ENCODE assay signal across 18 cellular contexts in the genomic region with DNA sequence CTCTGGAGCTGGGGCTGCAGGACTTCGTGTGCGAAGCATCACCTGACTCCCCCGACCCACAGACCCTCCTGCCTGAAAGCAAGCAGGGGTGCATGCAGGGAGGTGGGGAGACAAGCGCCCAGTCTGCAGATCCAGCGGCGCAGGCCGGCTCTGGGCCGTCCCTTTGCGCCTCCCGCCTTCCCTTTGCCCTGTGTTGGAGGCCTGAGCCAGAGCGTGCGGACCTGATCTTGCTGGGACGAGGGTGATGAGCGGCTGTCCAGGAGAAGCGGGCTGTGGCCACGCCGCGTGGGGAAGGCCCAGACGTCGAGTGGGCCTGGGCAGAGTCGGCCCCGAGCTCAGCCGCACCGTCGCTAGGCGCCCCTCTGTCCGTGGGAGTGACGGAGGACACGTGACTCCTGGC. TPM values are rescaled to one million over a fixed set of nuclear protein-coding genes. Genes with fewer than 3 reads are reported as not detected.
A peak's percentile ranks its signal among the peaks of the same experiment; 100 is the strongest.
DNase-seq lines count a peak whose midpoint lies in the region; ATAC-seq and TF ChIP-seq lines count a peak whose summit lies in the region.
"Had no signal": no experiment of that assay in that cellular context is flagged by ENCODE, and none has a peak within 500 bp of the region (broad histone marks: within the 10 kb centered on the region; RNA-seq: fewer than 3 reads in every experiment).

No MANE protein-coding gene starts in this region.

- H2BK12ac ChIP-seq in neuronal stem cell (ENCODE audit: low read length) = peak overlapping the region; percentile 94

- H3K14ac ChIP-seq in neuronal stem cell (ENCODE audit: low read length) = no peak overlapping the region

- H2BK5ac ChIP-seq in neuronal stem cell (ENCODE audit: low read length) = no peak overlapping the region

- no peak for ATAC-seq in left lobe of liver

- peaks cover 4% of the 10 kb centered on the region for H3K27me3 Mint-ChIP-seq in type B pancreatic cell

- peaks cover 2 to 4% of the 10 kb centered on the region in 2 donors for H3K4me1 ChIP-seq in neuronal stem cell (ENCODE audit: control insufficient read depth in 2 of 2, insufficient read depth in 1 of 2, low read depth in 1 of 2, low read length in 2 of 2)

- no peaks in the 10 kb centered on the region for H3K4me1 Mint-ChIP-seq in type B pancreatic cell (ENCODE audit: unreplicated experiment)

- H2AK5ac ChIP-seq in neuronal stem cell (ENCODE audit: low read depth, low read length) = peak overlapping the region; percentile 75

- H3K27me3 ChIP-seq in neuronal stem cell (ENCODE audit: control insufficient read depth in 3 of 3, insufficient read depth in 3 of 3, low read depth in 1 of 3, low read length in 3 of 3) = no peaks in the 10 kb centered on the region

- H3K9me3 ChIP-seq in neuronal stem cell (replicated peaks in 1 of 2; ENCODE audit: control insufficient read depth in 2 of 2, insufficient read depth in 1 of 2, low read depth in 1 of 2, low read length in 2 of 2) = peaks cover 0 to 3% of the 10 kb centered on the region in 2 donors
- H3K9me3 ChIP-seq: BLaER1 treated with 17β-estradiol and CSF1 and Interleukin-3, amounts not matched to agents 10 nM and 100 nM had no signal

- no peak overlapping the region for H3K27ac ChIP-seq in neuronal stem cell (replicated peaks; ENCODE audit: low read length)
- H3K27ac ChIP-seq: BLaER1 treated with 17β-estradiol and CSF1 and Interleukin-3, amounts not matched to agents 10 nM and 100 nM; HL-60 had no signal

- peak overlapping the region; percentile 54 for H2BK15ac ChIP-seq in neuronal stem cell (ENCODE audit: low read length)

- DNase-seq in activated CD8-positive, alpha-beta memory T cell treated with anti-CD3 and anti-CD28 coated beads for 24 hours = peak; percentile 42
- no peak for DNase-seq in activated CD8-positive, alpha-beta memory T cell treated with anti-CD3 and anti-CD28 coated beads, Interleukin-2, amount 50 U/mL, for 4 hours
- DNase-seq in left lobe of liver (ENCODE audit: low spot score) (peak; percentile 40), neuronal stem cell (ENCODE audit: low spot score) (no peak), type B pancreatic cell (ENCODE audit: extremely low spot score, unreplicated experiment) (peak; percentile 53), HuH-7.5 (ENCODE audit: low spot score) (no peak), NCI-H1105 treated with DMSO at 0.1 percent for 48 hours (lab: John Stamatoyannopoulos, UW) (no peak), NCI-H345 treated with DMSO at 0.1 percent for 48 hours (lab: John Stamatoyannopoulos, UW; ENCODE audit: unreplicated experiment) (no peak)
- DNase-seq: ACHN; CD4-positive, CD25-positive, alpha-beta regulatory T cell; DMS53; GF-D8; GOT3; HCEC 1CT; HFFc6 had no signal

- H3K9me3 Mint-ChIP-seq in type B pancreatic cell = no peaks in the 10 kb centered on the region
- H3K9me3 Mint-ChIP-seq: HFFc6 had no signal

- H3K18ac ChIP-seq in neuronal stem cell (ENCODE audit: low read length) = no peak overlapping the region

- H3K79me1 ChIP-seq in neuronal stem cell (ENCODE audit: low read depth, low read length) = peaks cover 2% of the 10 kb centered on the region

- H4K8ac ChIP-seq in neuronal stem cell (ENCODE audit: low read depth, low read length) = no peak overlapping the region

- TF ChIP-seq CTCF in type B pancreatic cell (conservative IDR thresholded peaks at IDR 0.05) = no peak

- H3K4me2 ChIP-seq in neuronal stem cell (ENCODE audit: insufficient read depth, low read length, poor library complexity, severe bottlenecking) = no peak overlapping the region
- H3K4me2 ChIP-seq: BLaER1 treated with 17β-estradiol and CSF1 and Interleukin-3, amounts not matched to agents 10 nM and 100 nM had no signal

- H3K4ac ChIP-seq in neuronal stem cell (ENCODE audit: low read length) = no peak overlapping the region

- H2BK120ac ChIP-seq in neuronal stem cell (ENCODE audit: low read depth, low read length) = no peak overlapping the region

- no peak overlapping the region for H3K9ac ChIP-seq in neuronal stem cell (ENCODE audit: low read depth, low read length, poor library complexity)
- H3K9ac ChIP-seq: BLaER1 treated with 17β-estradiol and CSF1 and Interleukin-3, amounts not matched to agents 10 nM and 100 nM had no signal

- H3K4me3 ChIP-seq in neuronal stem cell (ENCODE audit: low read length in 2 of 2) = no peak overlapping the region
- H3K4me3 ChIP-seq: BLaER1 treated with 17β-estradiol and CSF1 and Interleukin-3, amounts not matched to agents 10 nM and 100 nM had no signal

- peak overlapping the region; percentile 22 for H2AFZ ChIP-seq in neuronal stem cell (ENCODE audit: low read length)

- no peaks in the 10 kb centered on the region for H3K36me3 ChIP-seq in neuronal stem cell (replicated peaks in 1 of 2; ENCODE audit: control insufficient read depth in 2 of 2, insufficient read depth in 2 of 2, low read length in 2 of 2)
- H3K36me3 ChIP-seq: BLaER1 treated with 17β-estradiol and CSF1 and Interleukin-3, amounts not matched to agents 10 nM and 100 nM had no signal

- no peak overlapping the region for H3K27ac Mint-ChIP-seq in type B pancreatic cell
- H3K27ac Mint-ChIP-seq: HFFc6 had no signal

- no peaks in the 10 kb centered on the region for H3K36me3 Mint-ChIP-seq in type B pancreatic cell
- H3K36me3 Mint-ChIP-seq: CD4-positive, CD25-positive, alpha-beta regulatory T cell had no signal

- H3K23ac ChIP-seq in neuronal stem cell (ENCODE audit: low read depth, low read length, poor library complexity) = peak overlapping the region; percentile 45

- H4K91ac ChIP-seq in neuronal stem cell (ENCODE audit: low read depth, low read length, poor library complexity) = no peak overlapping the region

- no CpG with 5 or more reads among the region's 29 CpGs for WGBS in neuronal stem cell (ENCODE audit: extremely low coverage in 2 of 2, insufficient read length in 2 of 2, insufficient replicate concordance in 1 of 2), 2 donors

- no peak overlapping the region for H3K4me3 Mint-ChIP-seq in type B pancreatic cell
- H3K4me3 Mint-ChIP-seq: CD4-positive, CD25-positive, alpha-beta regulatory T cell; HFFc6 had no signal

RNA-seq across cellular contexts. Expression of gene GRTP1, which starts 5.3 kb away (rescaled TPM):
- total RNA-seq in left lobe of liver (38.3 TPM), type B pancreatic cell (ENCODE audit: low replicate concordance) (19.0 and 22.4 TPM in 2 replicates)
- 10.2 TPM for polyA plus RNA-seq in neuronal stem cell (2013, experiment 1 of 2)
- polyA plus RNA-seq in neuronal stem cell (2013, experiment 2 of 2) = 10.0 TPM
- total RNA-seq: A172; CD4-positive, CD25-positive, alpha-beta regulatory T cell had no signal

Comparison
In these comparisons a context has a peak if more than half of its experiments do, and no peak if none do; other contexts are left out.
1. DNase-seq: peak in activated CD8-positive, alpha-beta memory T cell treated with anti-CD3 and anti-CD28 coated beads for 24 hours (single experiment), left lobe of liver (single experiment) and type B pancreatic cell (single experiment); none in activated CD8-positive, alpha-beta memory T cell treated with anti-CD3 and anti-CD28 coated beads, Interleukin-2, amount 50 U/mL, for 4 hours (single experiment), neuronal stem cell (single experiment), HuH-7.5 (single experiment), NCI-H1105 treated with DMSO at 0.1 percent for 48 hours (single experiment) and NCI-H345 treated with DMSO at 0.1 percent for 48 hours (single experiment).